Comparison of ENCODE assay signal across 8 cellular contexts in the genomic region with DNA sequence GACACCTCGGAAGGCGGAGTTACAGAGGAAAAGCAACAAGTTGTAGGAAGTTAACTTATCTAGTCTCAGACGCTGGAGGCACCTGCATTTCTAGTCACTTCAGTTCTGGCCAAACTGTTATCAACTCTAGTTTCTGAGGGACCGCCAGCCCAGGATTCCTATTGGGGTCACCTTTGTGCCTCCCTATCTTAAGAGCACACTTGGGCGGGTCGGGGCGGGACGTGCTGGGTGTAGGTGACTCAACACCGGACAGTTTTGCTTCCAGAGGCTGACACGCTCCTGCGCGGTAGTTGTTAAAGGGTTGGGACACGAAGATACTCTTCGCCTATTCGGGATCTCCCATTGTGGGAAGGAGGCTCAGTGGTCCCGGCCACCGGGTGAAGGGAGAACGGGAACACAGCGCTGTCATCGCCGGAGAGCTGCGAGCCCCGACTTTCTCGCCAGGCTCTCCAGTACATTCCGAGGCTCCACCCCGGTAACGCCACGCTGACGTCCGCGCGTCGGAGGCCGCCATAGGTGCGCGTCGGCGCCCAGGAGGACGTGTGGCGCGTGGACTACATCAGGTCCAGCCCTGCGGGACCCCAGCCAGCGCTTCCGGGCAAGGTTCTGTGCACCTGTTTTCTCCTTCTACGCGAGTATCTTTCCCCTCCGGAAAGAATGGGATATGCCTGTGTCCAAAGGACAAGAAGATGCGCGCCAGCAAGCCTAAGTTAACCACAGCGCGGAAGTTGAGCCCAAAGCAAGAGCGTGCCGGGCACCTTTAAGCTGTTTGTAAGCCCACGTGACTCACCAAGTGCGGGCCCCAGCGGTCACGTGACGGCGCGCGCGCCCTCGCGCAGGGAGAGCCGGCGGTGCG.
DNase-seq lines count a peak whose midpoint lies in the region; ATAC-seq lines count a peak whose summit lies in the region.

A gene (plus strand): TSS at position 842 of the 856 bp plus-strand sequence. CDS start 35,016 bp downstream, outside the sequence.

- peak within 1 kb of the TSS; percentile 98 for H3K27ac Mint-ChIP-seq in central memory CD8-positive, alpha-beta T cell (ENCODE audit: low read depth)

- H3K36me3 Mint-ChIP-seq in central memory CD8-positive, alpha-beta T cell (ENCODE audit: insufficient read depth): peaks cover 30% of the 10 kb centered on the region

- H3K4me3 Mint-ChIP-seq in central memory CD8-positive, alpha-beta T cell: peak within 1 kb of the TSS; percentile 85

- DNase-seq in AG08395 (ENCODE audit: low spot score) (peak; percentile 79), NCI-H226 (peak; percentile 92), iris pigment epithelial cell (ENCODE audit: low read depth) (peak; percentile 95)
- DNase-seq in central memory CD8-positive, alpha-beta T cell (ENCODE audit: low spot score in 2 of 2): peak; percentile 85 to 86
- peak; percentile 84 to 86 for DNase-seq in stimulated activated CD4-positive, alpha-beta T cell treated with anti-CD3 and anti-CD28 coated beads, Interleukin-12 subunit alpha, Interleukin-12 subunit beta, amount 100 ng/mL, for 24 hours (ENCODE audit: low read depth in 2 of 2)

- no peaks in the 10 kb centered on the region for H3K27me3 Mint-ChIP-seq in central memory CD8-positive, alpha-beta T cell

- peak; percentile 86 for ATAC-seq in GM18909 (IDR thresholded peaks at IDR 0.05; ENCODE audit: poor library complexity, unreplicated experiment)
- peak; percentile 76 for ATAC-seq in HG03159 (IDR thresholded peaks at IDR 0.05; ENCODE audit: unreplicated experiment)
- peak; percentile 83 to 86 for ATAC-seq in activated CD4-positive, CD25-positive, alpha-beta regulatory T cell treated with anti-CD3 and anti-CD28 coated beads, Interleukin-2, amount 50 U/mL, for 24 hours
- ATAC-seq in central memory CD8-positive, alpha-beta T cell (replicated peaks; ENCODE audit: extremely low read depth, poor library complexity, severe bottlenecking): peak; percentile 75

- no peaks in the 10 kb centered on the region for H3K9me3 Mint-ChIP-seq in central memory CD8-positive, alpha-beta T cell

- H3K4me1 Mint-ChIP-seq in central memory CD8-positive, alpha-beta T cell: peaks cover 43% of the 10 kb centered on the region

Comparison
In these comparisons a context has a peak if more than half of its experiments do, and no peak if none do; other contexts are left out.
1. Peak in every context shown above with its lines: DNase-seq and ATAC-seq.